ENCODE assay signal across 8 cellular contexts in the genomic region with DNA sequence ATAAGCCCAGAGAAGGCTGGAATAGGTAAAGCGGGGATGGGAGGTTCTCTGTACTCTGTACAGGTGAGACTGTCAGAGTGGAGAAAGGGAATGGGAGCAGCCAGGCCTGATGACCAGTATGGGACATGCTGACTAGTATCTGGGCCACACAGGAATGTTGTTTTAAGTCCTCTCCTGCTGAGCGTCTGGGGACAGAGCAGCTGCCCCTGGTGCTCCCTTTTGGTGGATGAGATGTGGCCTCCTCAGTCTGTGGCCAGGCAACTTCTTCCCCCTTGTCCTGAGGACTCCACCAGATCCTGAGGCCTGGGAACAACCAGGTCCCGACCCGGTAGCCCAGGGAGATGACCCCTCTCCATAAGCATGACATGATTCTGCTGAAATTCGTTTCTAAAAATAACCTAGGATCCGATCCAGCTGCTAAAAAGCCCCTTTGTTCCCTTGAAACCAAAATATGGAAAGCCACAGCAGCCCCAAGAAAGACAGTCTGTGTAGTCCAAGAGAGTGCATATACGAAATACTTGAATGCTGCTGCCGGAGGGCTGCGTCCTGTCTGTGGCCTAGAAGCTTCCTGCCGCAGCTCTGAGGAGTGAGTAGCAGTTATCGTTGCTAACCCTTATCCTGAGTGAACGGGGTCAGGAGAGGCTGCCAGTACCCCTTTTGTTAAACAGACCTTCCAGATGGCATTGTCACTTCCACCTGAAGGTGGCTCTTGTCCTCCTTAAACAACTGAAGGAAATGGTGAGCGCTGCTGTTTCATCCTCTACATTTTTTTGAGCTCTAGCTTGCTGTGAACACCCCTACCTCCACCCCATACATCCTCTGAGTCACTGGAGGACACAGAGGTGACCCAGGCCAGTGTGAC. TPM values are rescaled to one million over a fixed set of nuclear protein-coding genes. Genes with fewer than 3 reads are reported as not detected.
DNase-seq lines count a peak whose midpoint lies in the region; ATAC-seq and TF ChIP-seq lines count a peak whose summit lies in the region.

No MANE protein-coding gene starts in this region.

- H3K9me3 Mint-ChIP-seq in activated CD8-positive, alpha-beta memory T cell treated with anti-CD3 and anti-CD28 coated beads, Interleukin-2, amount 10 ng/mL, durations not matched to agents 7 days and 5 days (ENCODE audit: low read depth) = no peaks in the 10 kb centered on the region
- no peaks in the 10 kb centered on the region for H3K9me3 Mint-ChIP-seq in naive thymus-derived CD8-positive, alpha-beta T cell
- H3K9me3 Mint-ChIP-seq in stimulated activated naive CD8-positive, alpha-beta T cell treated with anti-CD3 and anti-CD28 coated beads, Interleukin-15, amount 100 ng/mL, for 72 hours = no peaks in the 10 kb centered on the region

- POLR2A ChIA-PET in naive thymus-derived CD8-positive, alpha-beta T cell (lab: Charles Lee) = interaction anchor here (0.7 to 3.8 kb wide), 11 partner anchors 9 to 92 kb away, joined by 3 to 50 read pairs (median 6); a partner anchor contains a TSS
- POLR2A ChIA-PET in HEK293T (lab: Yijun Ruan, JAX) = interaction anchor here (0.6 kb wide), 1 partner anchor 18 kb away, joined by 3 read pairs; no protein-coding TSS in a partner anchor

- H3K27me3 Mint-ChIP-seq in activated CD8-positive, alpha-beta memory T cell treated with anti-CD3 and anti-CD28 coated beads, Interleukin-2, amount 10 ng/mL, durations not matched to agents 7 days and 5 days = no peaks in the 10 kb centered on the region
- H3K27me3 Mint-ChIP-seq in naive thymus-derived CD8-positive, alpha-beta T cell = no peaks in the 10 kb centered on the region
- no peaks in the 10 kb centered on the region for H3K27me3 Mint-ChIP-seq in stimulated activated naive CD8-positive, alpha-beta T cell treated with anti-CD3 and anti-CD28 coated beads, Interleukin-15, amount 100 ng/mL, for 72 hours

- in situ Hi-C loops in GM13976 (cut with MboI; ENCODE audit: low sequenced_read_pairs, unreplicated experiment) = no loop called here

- peak overlapping the region; percentile 98 for H3K27ac Mint-ChIP-seq in activated CD8-positive, alpha-beta memory T cell treated with anti-CD3 and anti-CD28 coated beads, Interleukin-2, amount 10 ng/mL, durations not matched to agents 7 days and 5 days
- peak overlapping the region; percentile 87 to 96 (median 92) for H3K27ac Mint-ChIP-seq in naive thymus-derived CD8-positive, alpha-beta T cell
- peak overlapping the region; percentile 72 to 91 for H3K27ac Mint-ChIP-seq in stimulated activated naive CD8-positive, alpha-beta T cell treated with anti-CD3 and anti-CD28 coated beads, Interleukin-15, amount 100 ng/mL, for 72 hours

- peaks cover 43% of the 10 kb centered on the region for H3K36me3 Mint-ChIP-seq in activated CD8-positive, alpha-beta memory T cell treated with anti-CD3 and anti-CD28 coated beads, Interleukin-2, amount 10 ng/mL, durations not matched to agents 7 days and 5 days
- peaks cover 0 to 2% (median 0%) of the 10 kb centered on the region in 3 donors for H3K36me3 Mint-ChIP-seq in naive thymus-derived CD8-positive, alpha-beta T cell

- peak overlapping the region; percentile 69 for H3K4me3 Mint-ChIP-seq in activated CD8-positive, alpha-beta memory T cell treated with anti-CD3 and anti-CD28 coated beads, Interleukin-2, amount 10 ng/mL, durations not matched to agents 7 days and 5 days
- H3K4me3 Mint-ChIP-seq in naive thymus-derived CD8-positive, alpha-beta T cell = peak overlapping the region; percentile 59 to 87 (median 77)
- peak overlapping the region; percentile 56 to 63 for H3K4me3 Mint-ChIP-seq in stimulated activated naive CD8-positive, alpha-beta T cell treated with anti-CD3 and anti-CD28 coated beads, Interleukin-15, amount 100 ng/mL, for 72 hours

- peak; percentile 91 for ATAC-seq in activated CD8-positive, alpha-beta memory T cell treated with anti-CD3 and anti-CD28 coated beads, Interleukin-2, amount 10 ng/mL, durations not matched to agents 7 days and 5 days
- peak; percentile 88 to 92 for ATAC-seq in naive thymus-derived CD8-positive, alpha-beta T cell
- peak; percentile 97 for ATAC-seq in stimulated activated naive CD8-positive, alpha-beta T cell treated with anti-CD3 and anti-CD28 coated beads, Interleukin-15, amount 100 ng/mL, for 72 hours

- H3K4me1 Mint-ChIP-seq in activated CD8-positive, alpha-beta memory T cell treated with anti-CD3 and anti-CD28 coated beads, Interleukin-2, amount 10 ng/mL, durations not matched to agents 7 days and 5 days = peaks cover 77% of the 10 kb centered on the region
- peaks cover 27 to 77% (median 62%) of the 10 kb centered on the region in 4 donors for H3K4me1 Mint-ChIP-seq in naive thymus-derived CD8-positive, alpha-beta T cell
- H3K4me1 Mint-ChIP-seq in stimulated activated naive CD8-positive, alpha-beta T cell treated with anti-CD3 and anti-CD28 coated beads, Interleukin-15, amount 100 ng/mL, for 72 hours = peaks cover 48% of the 10 kb centered on the region

- CTCF ChIA-PET in activated CD8-positive, alpha-beta memory T cell treated with anti-CD3 and anti-CD28 coated beads, Interleukin-2, amount 10 ng/mL, durations not matched to agents 7 days and 5 days (lab: Charles Lee) = interaction anchor here (0.5 to 6.1 kb wide), 24 partner anchors 9 to 336 kb away, joined by 3 to 61 read pairs (median 4); a partner anchor contains a TSS
- CTCF ChIA-PET in HEK293T (lab: Yijun Ruan, JAX) = interaction anchor here (0.6 to 1.4 kb wide), 3 partner anchors 21 to 109 kb away, joined by 4 to 7 read pairs (median 5); no protein-coding TSS in a partner anchor

- no peak for TF ChIP-seq CTCF in GM13976 (IDR thresholded peaks at IDR 0.05; ENCODE audit: borderline replicate concordance, control extremely low read depth, extremely low read depth, insufficient read depth, missing control alignments)

- peak; percentile 45 for DNase-seq in GM13976 (ENCODE audit: low spot score)
- peak; percentile 20 for DNase-seq in NK-92 (lab: John Stamatoyannopoulos, UW; ENCODE audit: unreplicated experiment)
- peak; percentile 94 for DNase-seq in activated CD8-positive, alpha-beta memory T cell treated with anti-CD3 and anti-CD28 coated beads, Interleukin-2, amount 10 ng/mL, durations not matched to agents 7 days and 5 days
- peak; percentile 89 for DNase-seq in epidermal melanocyte (ENCODE audit: insufficient read length, low spot score)
- DNase-seq in naive thymus-derived CD8-positive, alpha-beta T cell = peak in 9 of 10 donors; percentile 43 to 85 (median 72)
- peak; percentile 60 to 83 for DNase-seq in stimulated activated naive CD8-positive, alpha-beta T cell treated with anti-CD3 and anti-CD28 coated beads, Interleukin-15, amount 100 ng/mL, for 72 hours
- no peak for DNase-seq in HEK293T (ENCODE audit: extremely low spot score)
- DNase-seq in DMS79 (lab: John Stamatoyannopoulos, UW) = no peak

TF ChIP-seq in HEK293T, 16 proteins besides CTCF, POLR2A, EP300 and RAD21:
- no peak for TF ChIP-seq SUZ12 (IDR thresholded peaks at IDR 0.05)
- no peak for TF ChIP-seq FOXK2 (IDR thresholded peaks at IDR 0.05)
- TF ChIP-seq CTBP1 (IDR thresholded peaks at IDR 0.05; ENCODE audit: borderline replicate concordance) = no peak
- no peak for TF ChIP-seq NFRKB (IDR thresholded peaks at IDR 0.05)
TF ChIP-seq in HEK293T: peak in this region for 0.

RNA-seq across cellular contexts. Expression of a gene that starts 47.1 kb away (rescaled TPM):
- 100 to 1,000 TPM in 1 of 2 experiments, 10 to 100 TPM in 1; 96.1 to 130 TPM for total RNA-seq in activated CD8-positive, alpha-beta memory T cell treated with anti-CD3 and anti-CD28 coated beads, Interleukin-2, amount 10 ng/mL, durations not matched to agents 7 days and 5 days
- 10 to 100 TPM; 46.8 to 49.5 TPM for total RNA-seq in naive thymus-derived CD8-positive, alpha-beta T cell
- 10 to 100 TPM in 1 of 3 donors, 1 to 10 TPM in 2; 4.3 to 17.4 (median 5.3) TPM for polyA plus RNA-seq in naive thymus-derived CD8-positive, alpha-beta T cell

Comparison
In these comparisons a context has a peak if more than half of its experiments do, and no peak if none do; other contexts are left out.
1. DNase-seq: peak in GM13976 (single experiment), NK-92 (single experiment), activated CD8-positive, alpha-beta memory T cell treated with anti-CD3 and anti-CD28 coated beads, Interleukin-2, amount 10 ng/mL, durations not matched to agents 7 days and 5 days (single experiment), epidermal melanocyte (single experiment), naive thymus-derived CD8-positive, alpha-beta T cell (9 of 10) and stimulated activated naive CD8-positive, alpha-beta T cell treated with anti-CD3 and anti-CD28 coated beads, Interleukin-15, amount 100 ng/mL, for 72 hours (2 of 2); none in HEK293T (single experiment) and DMS79 (single experiment).
2. Peak in every context shown above with its lines, with median percentiles within 50 percentile points of each other: ATAC-seq, H3K27ac Mint-ChIP-seq and H3K4me3 Mint-ChIP-seq.